11 cellular contexts compared by ENCODE assay signal in genomic region chr1:11286735-11287410, GRCh38. TPM values are rescaled to one million over a fixed set of nuclear protein-coding genes. Genes with fewer than 3 reads are reported as not detected.
DNase-seq lines count a peak whose midpoint lies in the region; ATAC-seq and TF ChIP-seq lines count a peak whose summit lies in the region.
"Had no signal": no experiment of that assay in that cellular context is flagged by ENCODE, and none has a peak within 500 bp of the region (broad histone marks: within the 10 kb centered on the region; RNA-seq: fewer than 3 reads in every experiment).

No MANE protein-coding gene starts in this region.

- no peak overlapping the region for H2BK120ac ChIP-seq in IMR-90 (ENCODE audit: low read depth, low read length)

- H3K9me3 ChIP-seq in CD4-positive, alpha-beta memory T cell (ENCODE audit: control insufficient read depth in 1 of 2, low read length in 2 of 2): no peaks in the 10 kb centered on the region
- H3K9me3 ChIP-seq in IMR-90 (ENCODE audit: control insufficient read depth, insufficient read depth, low read length) (no peaks in the 10 kb centered on the region), endodermal cell (ENCODE audit: control insufficient read depth, low read length) (no peaks in the 10 kb centered on the region), gastrocnemius medialis (no peaks in the 10 kb centered on the region)

- no peaks in the 10 kb centered on the region for H3K27me3 Mint-ChIP-seq in CD4-positive, alpha-beta memory T cell
- H3K27me3 Mint-ChIP-seq in endodermal cell (ENCODE audit: insufficient read depth) (no peaks in the 10 kb centered on the region), CD14-positive monocyte (ENCODE audit: low read depth in 3 of 3) (no peaks in the 10 kb centered on the region)

- H3K36me3 Mint-ChIP-seq in CD4-positive, alpha-beta memory T cell: peaks cover 37 to 62% of the 10 kb centered on the region in 2 donors
- peaks cover 49% of the 10 kb centered on the region for H3K36me3 Mint-ChIP-seq in endodermal cell (ENCODE audit: low read depth)
- H3K36me3 Mint-ChIP-seq in CD14-positive monocyte: peaks cover 49 to 76% of the 10 kb centered on the region in 2 donors

- H3K56ac ChIP-seq in IMR-90 (ENCODE audit: extremely low read depth, insufficient read depth, low read length): no peak overlapping the region

- peaks cover 57% of the 10 kb centered on the region for H3K4me1 ChIP-seq in CD4-positive, alpha-beta memory T cell (ENCODE audit: insufficient read depth, low read length)
- H3K4me1 ChIP-seq in IMR-90 (ENCODE audit: control insufficient read depth, insufficient read depth, low read length) (peaks cover 10% of the 10 kb centered on the region), endodermal cell (ENCODE audit: control insufficient read depth, insufficient read depth, low read length) (peaks cover 14% of the 10 kb centered on the region), gastrocnemius medialis (peaks cover 27 to 39% of the 10 kb centered on the region in 2 donors)

- no peak overlapping the region for H2AK9ac ChIP-seq in IMR-90 (replicated peaks; ENCODE audit: low read depth, low read length, poor library complexity)

- H4K5ac ChIP-seq in IMR-90 (ENCODE audit: low read depth, low read length): no peak overlapping the region

- BruUV-seq in IMR-90 (replicated peaks; lab: Mats Ljungman, UMichigan): TSS peak; percentile 45

- TF ChIP-seq POLR2A in IMR-90 (IDR thresholded peaks at IDR 0.05; ENCODE audit: low read depth, low read length) (no peak), gastrocnemius medialis (IDR thresholded peaks at IDR 0.05) (no peak)

- POLR2A ChIA-PET in CD4-positive, alpha-beta memory T cell (lab: Charles Lee; ENCODE audit: partially characterized antibody): interaction anchor here (1.2 kb wide), 1 partner anchor 13 kb away, joined by 4 read pairs; no protein-coding TSS in a partner anchor
- POLR2A ChIA-PET in IMR-90 (lab: Charles Lee; ENCODE audit: unreplicated experiment): no interaction called here

- no peaks in the 10 kb centered on the region for H3K9me3 Mint-ChIP-seq in CD4-positive, alpha-beta memory T cell
- H3K9me3 Mint-ChIP-seq in endodermal cell (no peaks in the 10 kb centered on the region), CD14-positive monocyte (no peaks in the 10 kb centered on the region)

- H3K4me2 ChIP-seq in IMR-90 (ENCODE audit: low read depth, low read length): no peak overlapping the region; the same call in 1 of the 2 replicates

- H2AFZ ChIP-seq in IMR-90 (replicated peaks; ENCODE audit: low read length, poor library complexity): no peak overlapping the region

- intact Hi-C loops in CD4-positive, alpha-beta memory T cell (cut with micrococcal nuclease): no loop called here
- intact Hi-C loops in IMR-90 (cut with micrococcal nuclease) (loop anchor here (1.0 kb wide), 1 partner anchor 355 kb away; no protein-coding TSS in a partner anchor), CD14-positive monocyte (cut with micrococcal nuclease) (no loop called here), gastrocnemius medialis (cut with DNase I; ENCODE audit: low total_unique reads) (no loop called here)

- TF ChIP-seq RAD21 in IMR-90 (IDR thresholded peaks at IDR 0.05; ENCODE audit: low read length): no peak

- H4K91ac ChIP-seq in IMR-90 (ENCODE audit: insufficient read depth, low read depth, low read length): no peak overlapping the region

- peaks cover 12 to 25% of the 10 kb centered on the region in 2 experiments; a peak in 3 of 4 replicates for H3K79me1 ChIP-seq in IMR-90 (ENCODE audit: low read depth in 1 of 2, low read length in 2 of 2)

- H3K9me1 ChIP-seq in IMR-90 (ENCODE audit: insufficient read depth, low read length): peaks cover 9% of the 10 kb centered on the region; the same call in 1 of the 2 replicates

- no peak overlapping the region for H3K27ac ChIP-seq in CD4-positive, alpha-beta memory T cell (ENCODE audit: low read depth, low read length)
- H3K27ac ChIP-seq in IMR-90 (ENCODE audit: insufficient read depth, low read length) (no peak overlapping the region; the same call in 1 of the 2 replicates), endodermal cell (ENCODE audit: low read depth, low read length) (peak overlapping the region; percentile 45), gastrocnemius medialis (no peak overlapping the region)
- H3K27ac ChIP-seq: RWPE1 had no signal

- CTCF ChIA-PET in CD4-positive, alpha-beta memory T cell (lab: Charles Lee; ENCODE audit: partially characterized antibody): no interaction called here
- CTCF ChIA-PET in IMR-90 (lab: Yijun Ruan, JAX): interaction anchor here (1.3 kb wide), 1 partner anchor 20 kb away, joined by 4 read pairs; no protein-coding TSS in a partner anchor

- no peak overlapping the region for H2BK20ac ChIP-seq in IMR-90 (ENCODE audit: low read depth, low read length)

- peaks cover 47 to 76% (median 58%) of the 10 kb centered on the region in 4 donors for H3K4me1 Mint-ChIP-seq in CD4-positive, alpha-beta memory T cell
- H3K4me1 Mint-ChIP-seq in endodermal cell (peaks cover 31% of the 10 kb centered on the region), CD14-positive monocyte (peaks cover 4% of the 10 kb centered on the region)

- H4K20me1 ChIP-seq in IMR-90 (ENCODE audit: insufficient read depth, low read length): peaks cover 14% of the 10 kb centered on the region; the same call in 1 of the 2 replicates

- no peak overlapping the region for H2BK5ac ChIP-seq in IMR-90 (ENCODE audit: low read depth, low read length, poor library complexity, severe bottlenecking)

- H2BK15ac ChIP-seq in IMR-90 (ENCODE audit: low read depth, low read length): no peak overlapping the region

- no peak overlapping the region for H3K14ac ChIP-seq in IMR-90 (replicated peaks; ENCODE audit: low read depth, low read length)

- no peak overlapping the region for H3K18ac ChIP-seq in IMR-90 (ENCODE audit: low read depth, low read length)

- ATAC-seq in IMR-90 (ENCODE audit: low read depth) (peak; percentile 48), GM21737 (IDR thresholded peaks at IDR 0.05; ENCODE audit: unreplicated experiment) (no peak), GM19023 (IDR thresholded peaks at IDR 0.05; ENCODE audit: unreplicated experiment) (no peak), gastrocnemius medialis (no peak)

- H3K4me3 Mint-ChIP-seq in CD4-positive, alpha-beta memory T cell: peak overlapping the region in 2 of 8 donors; percentile 26 to 29
- H3K4me3 Mint-ChIP-seq in endodermal cell (no peak overlapping the region), CD14-positive monocyte (no peak overlapping the region)

- no peaks in the 10 kb centered on the region for H3K27me3 ChIP-seq in CD4-positive, alpha-beta memory T cell (ENCODE audit: insufficient read depth, low read length)
- H3K27me3 ChIP-seq in IMR-90 (ENCODE audit: control insufficient read depth, insufficient read depth, low read length) (no peaks in the 10 kb centered on the region), endodermal cell (ENCODE audit: control insufficient read depth, insufficient read depth, low read length, poor library complexity, severe bottlenecking) (no peaks in the 10 kb centered on the region), gastrocnemius medialis (no peaks in the 10 kb centered on the region)
- H3K27me3 ChIP-seq: dorsolateral prefrontal cortex had no signal

- peak overlapping the region in 5 of 7 donors; percentile 14 to 93 (median 47) for H3K27ac Mint-ChIP-seq in CD4-positive, alpha-beta memory T cell
- H3K27ac Mint-ChIP-seq in endodermal cell: peak overlapping the region; percentile 12
- H3K27ac Mint-ChIP-seq in CD14-positive monocyte: peak overlapping the region in 1 of 7 donors; percentile 8

- no peak overlapping the region for H3K23ac ChIP-seq in IMR-90 (ENCODE audit: low read depth, low read length)

- H3K4ac ChIP-seq in IMR-90 (ENCODE audit: low read depth, low read length): no peak overlapping the region

- H3K9ac ChIP-seq in IMR-90 (ENCODE audit: low read depth, low read length) (peak overlapping the region; percentile 28; the same call in 1 of the 2 replicates), endodermal cell (ENCODE audit: extremely low read depth, low read length, poor library complexity, severe bottlenecking) (no peak overlapping the region)

- dilution Hi-C loops in IMR-90 (cut with HindIII; ENCODE audit: low sequenced_read_pairs, unreplicated experiment): no loop called here

- peaks cover 30% of the 10 kb centered on the region for H3K36me3 ChIP-seq in CD4-positive, alpha-beta memory T cell (ENCODE audit: insufficient read depth, low read length)
- H3K36me3 ChIP-seq in IMR-90 (ENCODE audit: control insufficient read depth, insufficient read depth, low read length): peaks cover 4% of the 10 kb centered on the region
- peaks cover 21% of the 10 kb centered on the region for H3K36me3 ChIP-seq in endodermal cell (ENCODE audit: control insufficient read depth, insufficient read depth, low read length)
- no peaks in the 10 kb centered on the region for H3K36me3 ChIP-seq in gastrocnemius medialis

- WGBS in IMR-90 (ENCODE audit: extremely low coverage in 2 of 2, insufficient read length in 1 of 2), 2 experiments: 85% methylated on average over 2 of the region's 3 CpGs; no CpG with 5 or more reads in 1 of the 2 experiments
- 70 to 100% methylated on average over 1 to 3 of the region's 3 CpGs for WGBS in endodermal cell (ENCODE audit: insufficient coverage in 1 of 2, insufficient read length in 1 of 2), 2 experiments

- H2AK5ac ChIP-seq in IMR-90 (ENCODE audit: low read depth, low read length): no peak overlapping the region

- DNase-seq in CD4-positive, alpha-beta memory T cell: no peak
- DNase-seq in IMR-90 (peak; percentile 56), endodermal cell (no peak), myocyte (ENCODE audit: low read depth) (peak; percentile 84), CD14-positive monocyte (ENCODE audit: low spot score) (no peak), gastrocnemius medialis (no peak)
- DNase-seq: dorsolateral prefrontal cortex; stimulated activated CD4-positive, alpha-beta T cell treated with anti-CD3 and anti-CD28 coated beads, Interleukin-4, amount 100 ng/mL, for 1 hour had no signal

- no peak for TF ChIP-seq CTCF in IMR-90 (conservative IDR thresholded peaks at IDR 0.05; ENCODE audit: low read depth, low read length)
- no peak for TF ChIP-seq CTCF in endodermal cell (conservative IDR thresholded peaks at IDR 0.05)
- no peak for TF ChIP-seq CTCF in CD14-positive monocyte (IDR thresholded peaks at IDR 0.05)
- TF ChIP-seq CTCF in gastrocnemius medialis (IDR thresholded peaks at IDR 0.05 in 4 of 5, conservative IDR thresholded peaks at IDR 0.05 in 1 of 5): no peak

- in situ Hi-C loops in IMR-90 (cut with MboI; ENCODE audit: low sequenced_read_pairs) (no loop called here), gastrocnemius medialis (cut with MboI; ENCODE audit: low sequenced_read_pairs in 4 of 4) (no loop called here)

- no peak overlapping the region for H3K4me3 ChIP-seq in CD4-positive, alpha-beta memory T cell (ENCODE audit: low read length in 2 of 2)
- H3K4me3 ChIP-seq in IMR-90 (ENCODE audit: insufficient read depth, low read depth, low read length) (no peak overlapping the region), endodermal cell (ENCODE audit: low read length) (no peak overlapping the region), gastrocnemius medialis (no peak overlapping the region)
- H3K4me3 ChIP-seq: dorsolateral prefrontal cortex had no signal

- H4K8ac ChIP-seq in IMR-90 (ENCODE audit: low read depth in 2 of 2, low read length in 2 of 2): no peak overlapping the region

RNA-seq across cellular contexts. Expression of gene UBIAD1, which starts 13.9 kb away (rescaled TPM):
- 10 to 100 TPM; 30.3 to 33.0 TPM for total RNA-seq in CD4-positive, alpha-beta memory T cell
- 10 to 100 TPM; 42.3 to 51.9 TPM for polyA plus RNA-seq in CD4-positive, alpha-beta memory T cell
- total RNA-seq in IMR-90 (2012; rRNA removed) (4.7 and 6.3 TPM in 2 replicates), endodermal cell (10 to 100 TPM; 12.9 to 15.9 TPM), myocyte (12.6 and 15.6 TPM in 2 replicates), gastrocnemius medialis (10 to 100 TPM; 15.1 to 24.5 (median 20.2) TPM)
- polyA plus RNA-seq in IMR-90 (2012; rRNA removed) (9.4 and 9.5 TPM in 2 replicates), CD14-positive monocyte (10 to 100 TPM in 1 of 2 donors, 1 to 10 TPM in 1; 9.8 to 10.5 TPM)
- 4.1 and 8.6 TPM in 2 replicates for polyA plus RNA-seq in IMR-90 (2012; cell fraction: cytosol; rRNA removed)
- polyA plus RNA-seq in IMR-90 (2012; cell fraction: nucleus; rRNA removed; ENCODE audit: low replicate concordance): 3.1 and 3.9 TPM in 2 replicates
- 16.4 TPM for polyA plus RNA-seq in endodermal cell (2013, experiment 1 of 2)
- 12.8 TPM for polyA plus RNA-seq in endodermal cell (2013, experiment 2 of 2)
- 9.8 TPM for polyA plus RNA-seq in myocyte (2012)

RNA-seq across cellular contexts. Expression of gene MTOR, which starts 24.5 kb away (rescaled TPM):
- total RNA-seq in CD4-positive, alpha-beta memory T cell: 10 to 100 TPM; 41.4 to 46.8 TPM
- 1 to 10 TPM; 3.4 to 9.0 TPM for polyA plus RNA-seq in CD4-positive, alpha-beta memory T cell
- total RNA-seq in IMR-90 (2012; rRNA removed) (33.6 and 36.7 TPM in 2 replicates), endodermal cell (10 to 100 TPM; 69.0 to 78.3 TPM), myocyte (50.2 and 54.7 TPM in 2 replicates), gastrocnemius medialis (10 to 100 TPM; 40.7 to 66.3 (median 52.9) TPM)
- polyA plus RNA-seq in IMR-90 (2012; rRNA removed) (19.2 and 19.5 TPM in 2 replicates), CD14-positive monocyte (1 to 10 TPM; 2.0 to 3.3 TPM)
- 6.5 and 7.2 TPM in 2 replicates for polyA plus RNA-seq in IMR-90 (2012; cell fraction: cytosol; rRNA removed)
- polyA plus RNA-seq in IMR-90 (2012; cell fraction: nucleus; rRNA removed; ENCODE audit: low replicate concordance): 35.2 and 60.7 TPM in 2 replicates
- polyA plus RNA-seq in endodermal cell (2013, experiment 1 of 2): 34.6 TPM
- polyA plus RNA-seq in endodermal cell (2013, experiment 2 of 2): 34.8 TPM
- polyA plus RNA-seq in myocyte (2012): 36.6 TPM

Comparison
In these comparisons a context has a peak if more than half of its experiments do, and no peak if none do; other contexts are left out.
1. DNase-seq: peak in IMR-90 (single experiment) and myocyte (single experiment); none in CD4-positive, alpha-beta memory T cell (0 of 5), endodermal cell (single experiment), CD14-positive monocyte (single experiment) and gastrocnemius medialis (0 of 2).